In the genomic region with DNA sequence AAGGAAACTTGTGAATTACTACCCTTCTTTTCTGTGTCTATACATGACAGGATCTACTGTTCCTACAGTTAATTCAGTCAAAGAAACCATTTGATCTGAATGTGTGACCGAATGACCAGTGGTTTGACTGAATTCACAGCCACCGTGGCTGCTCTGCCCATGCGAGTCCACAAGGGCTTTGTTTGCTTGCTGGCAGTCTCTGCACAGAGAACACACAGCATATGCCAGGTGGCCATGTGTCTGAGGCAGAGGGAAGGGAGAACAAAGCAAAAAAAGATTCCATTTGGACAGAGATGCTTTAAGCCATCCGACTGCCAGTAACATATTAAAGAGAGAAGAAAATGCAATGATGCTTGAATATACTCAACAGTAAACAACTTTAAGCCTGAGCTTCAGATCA, we compare ENCODE assay signal across 20 cellular contexts.
DNase-seq lines count a peak whose midpoint lies in the region; ATAC-seq and TF ChIP-seq lines count a peak whose summit lies in the region.
"Had no signal": no experiment of that assay in that cellular context is flagged by ENCODE, and none has a peak within 500 bp of the region (broad histone marks: within the 10 kb centered on the region; RNA-seq: fewer than 3 reads in every experiment).

No MANE protein-coding gene starts in this region.

- no peak overlapping the region for H3K4ac ChIP-seq in mesendoderm (ENCODE audit: low read depth, low read length)

- H3K18ac ChIP-seq in mesendoderm (ENCODE audit: low read length) = no peak overlapping the region

- H3K27me3 ChIP-seq in mesendoderm (ENCODE audit: insufficient read depth, low read length, poor library complexity) = no peaks in the 10 kb centered on the region
- H3K27me3 ChIP-seq in thyroid gland = no peaks in the 10 kb centered on the region
- H3K27me3 ChIP-seq: sigmoid colon, upper lobe of right lung had no signal

- H3K4me1 Mint-ChIP-seq in stimulated activated naive CD8-positive, alpha-beta T cell treated with anti-CD3 and anti-CD28 coated beads, Interleukin-15, amount 100 ng/mL, for 72 hours = no peaks in the 10 kb centered on the region
- H3K4me1 Mint-ChIP-seq: activated CD4-positive, alpha-beta T cell treated with anti-CD3 and anti-CD28 coated beads for 36 hours; activated naive CD8-positive, alpha-beta T cell treated with anti-CD3 and anti-CD28 coated beads, Interleukin-2, amount 10 ng/mL, durations not matched to agents 7 days and 5 days; CD8-positive, alpha-beta memory T cell; natural killer cell had no signal

- H3K4me1 ChIP-seq in mesendoderm (ENCODE audit: control insufficient read depth, low read depth, low read length) (no peaks in the 10 kb centered on the region), thyroid gland (no peaks in the 10 kb centered on the region)
- H3K4me1 ChIP-seq: A549, left ventricle myocardium inferior, sigmoid colon, upper lobe of right lung had no signal

- no peak overlapping the region for H3K4me3 ChIP-seq in mesendoderm (ENCODE audit: low read length)
- H3K4me3 ChIP-seq in thyroid gland (replicated peaks in 1 of 3) = no peak overlapping the region
- H3K4me3 ChIP-seq: A549, left ventricle myocardium inferior, sigmoid colon, upper lobe of right lung had no signal

- no CpG with 5 or more reads among the region's 4 CpGs for WGBS in mesendoderm (ENCODE audit: extremely low coverage, insufficient coverage, low lambda C conversion rate)
- 58 to 66% methylated on average over 4 of the region's 4 CpGs for WGBS in thyroid gland, 2 donors

- no peaks in the 10 kb centered on the region for H3K36me3 ChIP-seq in mesendoderm (ENCODE audit: control insufficient read depth, insufficient read depth, low read length)
- no peaks in the 10 kb centered on the region for H3K36me3 ChIP-seq in thyroid gland
- H3K36me3 ChIP-seq: left ventricle myocardium inferior, sigmoid colon, upper lobe of right lung had no signal

- no peak overlapping the region for H3K23ac ChIP-seq in mesendoderm (ENCODE audit: low read length)

- H2BK120ac ChIP-seq in mesendoderm (ENCODE audit: low read depth, low read length) = no peak overlapping the region

- H3K27ac Mint-ChIP-seq in stimulated activated naive CD8-positive, alpha-beta T cell treated with anti-CD3 and anti-CD28 coated beads, Interleukin-15, amount 100 ng/mL, for 72 hours = no peak overlapping the region
- H3K27ac Mint-ChIP-seq: activated CD4-positive, alpha-beta T cell treated with anti-CD3 and anti-CD28 coated beads for 36 hours; activated naive CD8-positive, alpha-beta T cell treated with anti-CD3 and anti-CD28 coated beads, Interleukin-2, amount 10 ng/mL, durations not matched to agents 7 days and 5 days; CD8-positive, alpha-beta memory T cell; natural killer cell had no signal

- no peak overlapping the region for H3K9ac ChIP-seq in mesendoderm (ENCODE audit: low read length)

- no peak for TF ChIP-seq POLR2A in thyroid gland (IDR thresholded peaks at IDR 0.05)

- no peak overlapping the region for H4K8ac ChIP-seq in mesendoderm (ENCODE audit: low read depth, low read length)

- no peak overlapping the region for H3K4me2 ChIP-seq in mesendoderm (ENCODE audit: low read length)
- H3K4me2 ChIP-seq: A549 had no signal

- H3K79me1 ChIP-seq in mesendoderm (ENCODE audit: low read length) = no peaks in the 10 kb centered on the region

- no peaks in the 10 kb centered on the region for H3K79me2 ChIP-seq in mesendoderm (ENCODE audit: control insufficient read depth, insufficient read depth, low read length)

- H2BK5ac ChIP-seq in mesendoderm (ENCODE audit: low read length) = no peak overlapping the region

- peaks cover 12 to 14% of the 10 kb centered on the region in 2 donors for H3K9me3 Mint-ChIP-seq in stimulated activated naive CD8-positive, alpha-beta T cell treated with anti-CD3 and anti-CD28 coated beads, Interleukin-15, amount 100 ng/mL, for 72 hours

- no peaks in the 10 kb centered on the region for H3K27me3 Mint-ChIP-seq in stimulated activated naive CD8-positive, alpha-beta T cell treated with anti-CD3 and anti-CD28 coated beads, Interleukin-15, amount 100 ng/mL, for 72 hours
- H3K27me3 Mint-ChIP-seq: activated CD4-positive, alpha-beta T cell treated with anti-CD3 and anti-CD28 coated beads for 36 hours; activated naive CD8-positive, alpha-beta T cell treated with anti-CD3 and anti-CD28 coated beads, Interleukin-2, amount 10 ng/mL, durations not matched to agents 7 days and 5 days; CD8-positive, alpha-beta memory T cell had no signal

- H2BK15ac ChIP-seq in mesendoderm (replicated peaks; ENCODE audit: low read depth) = no peak overlapping the region

- H2AK5ac ChIP-seq in mesendoderm (ENCODE audit: low read length) = no peak overlapping the region

- H3K4me3 Mint-ChIP-seq in stimulated activated naive CD8-positive, alpha-beta T cell treated with anti-CD3 and anti-CD28 coated beads, Interleukin-15, amount 100 ng/mL, for 72 hours = no peak overlapping the region
- H3K4me3 Mint-ChIP-seq: activated CD4-positive, alpha-beta T cell treated with anti-CD3 and anti-CD28 coated beads for 36 hours; activated naive CD8-positive, alpha-beta T cell treated with anti-CD3 and anti-CD28 coated beads, Interleukin-2, amount 10 ng/mL, durations not matched to agents 7 days and 5 days; CD8-positive, alpha-beta memory T cell; natural killer cell had no signal

- no peak overlapping the region for H4K5ac ChIP-seq in mesendoderm (ENCODE audit: low read length)

- no peak for TF ChIP-seq CTCF in thyroid gland (IDR thresholded peaks at IDR 0.05)

- H3K56ac ChIP-seq in mesendoderm (ENCODE audit: low read length) = peak overlapping the region; percentile 58

- no peak for ATAC-seq in stimulated activated naive CD8-positive, alpha-beta T cell treated with anti-CD3 and anti-CD28 coated beads, Interleukin-15, amount 100 ng/mL, for 72 hours
- ATAC-seq: A549; activated CD4-positive, alpha-beta T cell treated with anti-CD3 and anti-CD28 coated beads for 36 hours; natural killer cell; upper lobe of right lung had no signal

- DNase-seq in NCI-H2029 (lab: John Stamatoyannopoulos, UW) (peak; percentile 17), NCI-H2029 treated with DMSO at 0.1 percent for 48 hours (lab: John Stamatoyannopoulos, UW) (no peak), cerebellar cortex (ENCODE audit: low spot score) (peak; percentile 91), mesendoderm (peak; percentile 14), thyroid gland (peak; percentile 4 to 38), activated gamma-delta T cell (lab: John Stamatoyannopoulos, UW) (no peak), SIG-M5 (lab: John Stamatoyannopoulos, UW) (no peak)
- DNase-seq in stimulated activated naive CD8-positive, alpha-beta T cell treated with anti-CD3 and anti-CD28 coated beads, Interleukin-15, amount 100 ng/mL, for 72 hours = no peak
- DNase-seq: activated CD4-positive, alpha-beta T cell treated with anti-CD3 and anti-CD28 coated beads for 36 hours; activated naive CD8-positive, alpha-beta T cell treated with anti-CD3 and anti-CD28 coated beads, Interleukin-2, amount 10 ng/mL, durations not matched to agents 7 days and 5 days; CD8-positive, alpha-beta memory T cell; GF-D8; left ventricle myocardium inferior; natural killer cell; NCI-H510A; sigmoid colon; stimulated activated CD4-positive, alpha-beta T cell treated with anti-CD3 and anti-CD28 coated beads, Interleukin-4, amount 100 ng/mL, for 24 hours; T-helper 2 cell; upper lobe of right lung had no signal

- H3K27ac ChIP-seq in mesendoderm (ENCODE audit: low read depth, low read length) (no peak overlapping the region), thyroid gland (no peak overlapping the region)
- H3K27ac ChIP-seq: A549, left ventricle myocardium inferior, sigmoid colon, upper lobe of right lung had no signal

- intact Hi-C loops in thyroid gland (cut with DNase I) = no loop called here

- no peaks in the 10 kb centered on the region for H3K9me3 ChIP-seq in thyroid gland
- H3K9me3 ChIP-seq: A549, left ventricle myocardium inferior, sigmoid colon, upper lobe of right lung had no signal

Comparison
In these comparisons a context has a peak if more than half of its experiments do, and no peak if none do; other contexts are left out.
1. DNase-seq: peak in NCI-H2029 (single experiment), cerebellar cortex (single experiment), mesendoderm (single experiment) and thyroid gland (2 of 2); none in NCI-H2029 treated with DMSO at 0.1 percent for 48 hours (single experiment), stimulated activated naive CD8-positive, alpha-beta T cell treated with anti-CD3 and anti-CD28 coated beads, Interleukin-15, amount 100 ng/mL, for 72 hours (0 of 2), activated gamma-delta T cell (single experiment) and SIG-M5 (single experiment).